In the genomic region with DNA sequence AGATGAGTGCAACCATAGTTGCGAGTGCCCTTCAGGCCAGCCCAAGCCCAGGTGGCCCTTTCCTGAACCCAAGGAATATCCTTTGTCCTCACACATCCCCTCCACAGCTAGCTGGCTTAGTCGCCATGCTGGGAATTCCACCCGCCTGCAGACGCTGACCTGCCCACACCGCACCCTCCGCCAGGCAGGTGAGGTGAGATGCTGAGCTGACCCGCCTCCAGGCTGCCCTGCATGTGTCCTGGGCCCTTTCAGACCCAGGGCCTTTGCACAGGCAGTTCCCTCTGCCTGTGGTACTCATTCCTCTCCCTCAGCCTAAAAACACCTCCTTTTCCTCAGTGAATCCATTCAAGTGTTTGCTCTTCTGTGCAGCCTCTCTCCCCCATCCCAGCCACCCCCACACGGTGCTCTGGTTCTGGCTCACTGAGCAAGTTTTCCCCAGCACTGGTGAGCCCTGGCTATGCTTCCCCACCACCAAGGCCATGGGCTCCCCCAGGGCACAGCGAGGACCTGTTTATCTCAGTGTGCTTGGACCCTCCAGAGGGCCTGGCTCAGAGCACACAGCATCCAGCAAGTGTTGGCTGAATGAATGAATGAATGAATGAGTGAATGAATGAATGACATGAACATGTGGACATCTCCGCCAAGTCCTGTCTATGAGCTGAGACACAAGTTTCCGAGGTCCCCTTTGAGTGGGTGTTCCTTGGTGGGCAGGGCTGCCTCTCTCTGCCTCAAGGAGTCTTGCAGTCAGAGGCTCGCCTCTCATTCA, we compare ENCODE assay signal across 15 cellular contexts. TPM values are rescaled to one million over a fixed set of nuclear protein-coding genes. Genes with fewer than 3 reads are reported as not detected.
DNase-seq lines count a peak whose midpoint lies in the region; ATAC-seq and TF ChIP-seq lines count a peak whose summit lies in the region.
"Had no signal": no experiment of that assay in that cellular context is flagged by ENCODE, and none has a peak within 500 bp of the region (broad histone marks: within the 10 kb centered on the region; RNA-seq: fewer than 3 reads in every experiment).

No MANE protein-coding gene starts in this region.

- H3K4me3 ChIP-seq in osteoblast (ENCODE audit: insufficient read depth, low read length) = no peak overlapping the region
- H3K4me3 ChIP-seq: A549; BLaER1 treated with 17β-estradiol and CSF1 and Interleukin-3, amounts not matched to agents 10 nM and 100 nM had no signal

- no peak for DNase-seq in glutamatergic neuron
- DNase-seq in osteoblast (ENCODE audit: insufficient read length, low spot score, missing footprints) = peak; percentile 25
- no peak for DNase-seq in amniotic stem cell (lab: John Stamatoyannopoulos, UW)
- no peak for DNase-seq in NCI-H82 treated with DMSO at 0.1 percent for 48 hours (lab: John Stamatoyannopoulos, UW; ENCODE audit: unreplicated experiment)
- DNase-seq: AML-193; Calu3; CD4-positive, CD25-positive, alpha-beta regulatory T cell; DMS 273 treated with DMSO at 0.1 percent for 48 hours; HCEC 1CT; KBM-7 had no signal

- H3K9me3 Mint-ChIP-seq in brain (no peaks in the 10 kb centered on the region), glutamatergic neuron (ENCODE audit: unreplicated experiment) (peaks cover 14% of the 10 kb centered on the region)
- H3K9me3 Mint-ChIP-seq: CD4-positive, CD25-positive, alpha-beta regulatory T cell had no signal

- no peaks in the 10 kb centered on the region for H3K79me2 ChIP-seq in osteoblast (ENCODE audit: insufficient read depth, low read length)

- peaks cover 28% of the 10 kb centered on the region for H3K27me3 ChIP-seq in osteoblast (ENCODE audit: insufficient read depth, low read length)
- H3K27me3 ChIP-seq: BLaER1 treated with 17β-estradiol and CSF1 and Interleukin-3, amounts not matched to agents 10 nM and 100 nM had no signal

- H3K27me3 Mint-ChIP-seq in brain (peaks cover 12% of the 10 kb centered on the region), glutamatergic neuron (ENCODE audit: unreplicated experiment) (peaks cover 19% of the 10 kb centered on the region)
- H3K27me3 Mint-ChIP-seq: CD4-positive, CD25-positive, alpha-beta regulatory T cell had no signal

- H3K9me3 ChIP-seq in osteoblast (ENCODE audit: low read depth, low read length) = no peaks in the 10 kb centered on the region
- H3K9me3 ChIP-seq: A549; BLaER1 treated with 17β-estradiol and CSF1 and Interleukin-3, amounts not matched to agents 10 nM and 100 nM had no signal

- peaks cover 81% of the 10 kb centered on the region for H3K4me1 Mint-ChIP-seq in brain
- peaks cover 51% of the 10 kb centered on the region for H3K4me1 Mint-ChIP-seq in glutamatergic neuron (ENCODE audit: low read depth, unreplicated experiment)
- H3K4me1 Mint-ChIP-seq: CD4-positive, CD25-positive, alpha-beta regulatory T cell had no signal

- TF ChIP-seq CTCF in brain (conservative IDR thresholded peaks at IDR 0.05) = no peak
- TF ChIP-seq CTCF in glutamatergic neuron (IDR thresholded peaks at IDR 0.05; ENCODE audit: partially characterized antibody, unreplicated experiment) = no peak
- TF ChIP-seq CTCF in osteoblast (IDR thresholded peaks at IDR 0.05; ENCODE audit: extremely low read depth, low read depth, low read length) = no peak

- H3K36me3 ChIP-seq in osteoblast (ENCODE audit: insufficient read depth, low read length) = no peaks in the 10 kb centered on the region
- H3K36me3 ChIP-seq: BLaER1 treated with 17β-estradiol and CSF1 and Interleukin-3, amounts not matched to agents 10 nM and 100 nM had no signal

- H3K27ac Mint-ChIP-seq in brain = peak overlapping the region in 4 of 5 experiments; percentile 68 to 96 (median 88)
- no peak overlapping the region for H3K27ac Mint-ChIP-seq in glutamatergic neuron (ENCODE audit: unreplicated experiment)
- H3K27ac Mint-ChIP-seq: CD4-positive, CD25-positive, alpha-beta regulatory T cell had no signal

- H3K4me1 ChIP-seq in osteoblast (ENCODE audit: insufficient read depth, low read length) = no peaks in the 10 kb centered on the region
- H3K4me1 ChIP-seq: A549 had no signal

- H3K4me2 ChIP-seq in osteoblast (ENCODE audit: insufficient read depth, low read length) = no peak overlapping the region
- H3K4me2 ChIP-seq: A549 had no signal

- H3K36me3 Mint-ChIP-seq in brain (no peaks in the 10 kb centered on the region), glutamatergic neuron (ENCODE audit: unreplicated experiment) (no peaks in the 10 kb centered on the region)
- H3K36me3 Mint-ChIP-seq: CD4-positive, CD25-positive, alpha-beta regulatory T cell had no signal

- no peak for ATAC-seq in GM18511 (IDR thresholded peaks at IDR 0.05; ENCODE audit: unreplicated experiment)

- H3K27ac ChIP-seq in angular gyrus (ENCODE audit: low read depth, low read length) (peak overlapping the region; percentile 42), osteoblast (ENCODE audit: low read depth, low read length) (no peak overlapping the region)
- H3K27ac ChIP-seq: A549; BLaER1 treated with 17β-estradiol and CSF1 and Interleukin-3, amounts not matched to agents 10 nM and 100 nM had no signal

- H2AFZ ChIP-seq in osteoblast (ENCODE audit: low read length) = no peak overlapping the region

- peak overlapping the region in 1 of 5 experiments; percentile 63 for H3K4me3 Mint-ChIP-seq in brain
- peak overlapping the region; percentile 57 for H3K4me3 Mint-ChIP-seq in glutamatergic neuron (ENCODE audit: unreplicated experiment)
- H3K4me3 Mint-ChIP-seq: CD4-positive, CD25-positive, alpha-beta regulatory T cell had no signal

- no peaks in the 10 kb centered on the region for H4K20me1 ChIP-seq in osteoblast (ENCODE audit: insufficient read depth, low read length)
- H4K20me1 ChIP-seq: BLaER1 treated with 17β-estradiol and CSF1 and Interleukin-3, amounts not matched to agents 10 nM and 100 nM had no signal

RNA-seq across cellular contexts. Expression of a gene that starts 33.0 kb away (rescaled TPM):
- polyA plus RNA-seq in brain (ENCODE audit: insufficient read depth, low read depth, low replicate concordance) = 40.6 TPM
- total RNA-seq in glutamatergic neuron (ENCODE audit: unreplicated experiment) (180 TPM), osteoblast (under 0.01 and 1.1 TPM in 2 replicates)
- total RNA-seq: Calu3; CD4-positive, CD25-positive, alpha-beta regulatory T cell had no signal
- polyA plus RNA-seq: CD4-positive, CD25-positive, alpha-beta regulatory T cell had no signal

Comparison
In these comparisons a context has a peak if more than half of its experiments do, and no peak if none do; other contexts are left out.
1. RNA of a gene that starts 33.0 kb away (total RNA-seq): 180 TPM in glutamatergic neuron (single experiment); under 0.01 to 1.1 TPM in osteoblast; every median in the first group is over 10 times any median in the second.